9 cellular contexts compared by ENCODE assay signal in genomic region chr5:177474845-177475562, GRCh38. TPM values are rescaled to one million over a fixed set of nuclear protein-coding genes. Genes with fewer than 3 reads are reported as not detected.
DNase-seq lines count a peak whose midpoint lies in the region; ATAC-seq and TF ChIP-seq lines count a peak whose summit lies in the region.
"Had no signal": no experiment of that assay in that cellular context is flagged by ENCODE, and none has a peak within 500 bp of the region (broad histone marks: within the 10 kb centered on the region; RNA-seq: fewer than 3 reads in every experiment).

No MANE protein-coding gene starts in this region.

- H3K9me3 ChIP-seq in Caco-2, result no peaks in the 10 kb centered on the region
- no peaks in the 10 kb centered on the region for H3K9me3 ChIP-seq in T-helper 17 cell (ENCODE audit: control insufficient read depth, low read length, poor library complexity, severe bottlenecking)

- H3K27me3 Mint-ChIP-seq in Caco-2 (ENCODE audit: insufficient read depth, unreplicated experiment), result no peaks in the 10 kb centered on the region
- H3K27me3 Mint-ChIP-seq in T-helper 17 cell, result no peaks in the 10 kb centered on the region
- H3K27me3 Mint-ChIP-seq in naive B cell, result peaks cover 0 to 17% (median 16%) of the 10 kb centered on the region in 3 donors

- peaks cover 1% of the 10 kb centered on the region; the same call in 1 of the 2 replicates for H3K36me3 ChIP-seq in Caco-2 (ENCODE audit: control insufficient read depth, insufficient read depth, low read length)

- H3K36me3 Mint-ChIP-seq in Caco-2 (ENCODE audit: insufficient read depth, unreplicated experiment) (peaks cover 23% of the 10 kb centered on the region), T-helper 17 cell (ENCODE audit: low read depth) (no peaks in the 10 kb centered on the region), naive B cell (no peaks in the 10 kb centered on the region)

- H3K27ac Mint-ChIP-seq in Caco-2 (ENCODE audit: unreplicated experiment) (no peak overlapping the region), T-helper 17 cell (no peak overlapping the region), naive B cell (peak overlapping the region in 3 of 6 donors; percentile 23 to 53 (median 47))

- POLR2A ChIA-PET in Caco-2 (lab: Charles Lee), result interaction anchor here (1.3 kb wide), 1 partner anchor 23 kb away, joined by 4 read pairs; the partner anchor contains the start of gene PDLIM7

- intact Hi-C loops in Caco-2 (cut with micrococcal nuclease; ENCODE audit: unreplicated experiment), result no loop called here

- BruUV-seq in Caco-2 (replicated peaks; lab: Mats Ljungman, UMichigan), result no TSS peak

- H3K9me3 Mint-ChIP-seq in Caco-2 (ENCODE audit: unreplicated experiment), result no peaks in the 10 kb centered on the region
- no peaks in the 10 kb centered on the region for H3K9me3 Mint-ChIP-seq in naive B cell

- peaks cover 27% of the 10 kb centered on the region for H3K4me1 ChIP-seq in Caco-2

- peaks cover 33% of the 10 kb centered on the region for H3K4me1 Mint-ChIP-seq in Caco-2 (ENCODE audit: low read depth, unreplicated experiment)
- peaks cover 20% of the 10 kb centered on the region for H3K4me1 Mint-ChIP-seq in T-helper 17 cell
- peaks cover 36 to 49% (median 41%) of the 10 kb centered on the region in 3 donors for H3K4me1 Mint-ChIP-seq in naive B cell

- H3K4me3 Mint-ChIP-seq in Caco-2 (ENCODE audit: unreplicated experiment) (peak overlapping the region; percentile 74), T-helper 17 cell (peak overlapping the region; percentile 92), naive B cell (peak overlapping the region in 7 of 8 donors; percentile 55 to 92 (median 83))

- ATAC-seq in T-helper 17 cell, result no peak
- ATAC-seq in naive B cell (ENCODE audit: low read depth in 2 of 2), result no peak

- DNase-seq in Caco-2, result no peak
- no peak for DNase-seq in T-helper 17 cell
- no peak for DNase-seq in naive B cell
- no peak for DNase-seq in anterior cingulate cortex (lab: John Stamatoyannopoulos, UW)
- DNase-seq in NCI-H2081 treated with DMSO at 0.1 percent for 48 hours (lab: John Stamatoyannopoulos, UW), result no peak
- no peak for DNase-seq in stimulated activated CD4-positive, alpha-beta T cell treated with anti-CD3 and anti-CD28 coated beads, Interleukin-2, amount 100 ng/mL, for 48 hours
- DNase-seq: EL, NCI-H510A treated with DMSO at 0.1 percent for 48 hours, WERI-Rb-1 had no signal

- CTCF ChIA-PET in Caco-2 (lab: Charles Lee), result interaction anchor here (3.7 kb wide), 1 partner anchor 18 kb away, joined by 19 read pairs; no protein-coding TSS in a partner anchor

- H3K27me3 ChIP-seq in Caco-2 (replicated peaks; ENCODE audit: control insufficient read depth, insufficient read depth, low read length), result no peaks in the 10 kb centered on the region

- H3K4me3 ChIP-seq in Caco-2 (ENCODE audit: low read depth, low read length), result no peak overlapping the region

- no peak for TF ChIP-seq CTCF in Caco-2 (IDR thresholded peaks at IDR 0.05; ENCODE audit: insufficient read depth in 1 of 2, low read depth in 1 of 2, low read length in 1 of 2, severe bottlenecking in 1 of 2, unreplicated experiment in 1 of 2)

RNA-seq across cellular contexts. Expression of gene DBN1, which starts 1.6 kb away (rescaled TPM):
- total RNA-seq in Caco-2 (2022), result 139 and 144 TPM in 2 replicates
- total RNA-seq in T-helper 17 cell, result 1 to 10 TPM; 1.2 to 5.0 TPM
- 1 to 10 TPM in 1 of 6 donors, under 1 TPM in 3, not detected in 2; 0.31 to 1.9 (median 0.65) TPM for polyA plus RNA-seq in naive B cell (ENCODE audit: low read depth in 6 of 6)

RNA-seq across cellular contexts. Expression of gene PDLIM7, which starts 22.4 kb away (rescaled TPM):
- total RNA-seq in Caco-2 (2022) (49.1 and 56.8 TPM in 2 replicates), T-helper 17 cell (10 to 100 TPM in 1 of 2 donors, 1 to 10 TPM in 1; 6.8 to 16.2 TPM)
- 1 to 10 TPM; 1.5 to 6.0 (median 3.9) TPM for polyA plus RNA-seq in naive B cell (ENCODE audit: low read depth in 6 of 6)

RNA-seq across cellular contexts. Expression of gene PRR7, which starts 28.4 kb away (rescaled TPM):
- total RNA-seq in Caco-2 (2022), result 4.7 and 5.7 TPM in 2 replicates
- 10 to 100 TPM; 32.0 to 40.1 TPM for total RNA-seq in T-helper 17 cell
- polyA plus RNA-seq in naive B cell (ENCODE audit: low read depth in 6 of 6), result 10 to 100 TPM; 16.2 to 39.5 (median 25.7) TPM

RNA-seq across cellular contexts. Expression of gene DOK3, which starts 34.6 kb away (rescaled TPM):
- total RNA-seq in Caco-2 (2022), result 7.9 and 10.1 TPM in 2 replicates
- 1 to 10 TPM; 5.1 to 8.0 TPM for total RNA-seq in T-helper 17 cell
- 10 to 100 TPM; 12.7 to 47.7 (median 38.1) TPM for polyA plus RNA-seq in naive B cell (ENCODE audit: low read depth in 6 of 6)

RNA-seq across cellular contexts. Expression of gene DDX41, which starts 41.8 kb away (rescaled TPM):
- total RNA-seq in Caco-2 (2022), result 116 and 137 TPM in 2 replicates
- 10 to 100 TPM; 58.6 to 66.9 TPM for total RNA-seq in T-helper 17 cell
- polyA plus RNA-seq in naive B cell (ENCODE audit: low read depth in 6 of 6), result 10 to 100 TPM; 25.8 to 72.8 (median 43.0) TPM

Comparison
In these comparisons a context has a peak if more than half of its experiments do, and no peak if none do; other contexts are left out.
1. RNA of gene DBN1, which starts 1.6 kb away (total RNA-seq): 139 to 144 TPM in Caco-2; 1.2 to 5.0 TPM in T-helper 17 cell; every median in the first group is over 10 times any median in the second.
2. Peak in every context shown above with its lines, with median percentiles within 50 percentile points of each other: H3K4me3 Mint-ChIP-seq.